ENCODE assay signal across 17 cellular contexts in the genomic region with DNA sequence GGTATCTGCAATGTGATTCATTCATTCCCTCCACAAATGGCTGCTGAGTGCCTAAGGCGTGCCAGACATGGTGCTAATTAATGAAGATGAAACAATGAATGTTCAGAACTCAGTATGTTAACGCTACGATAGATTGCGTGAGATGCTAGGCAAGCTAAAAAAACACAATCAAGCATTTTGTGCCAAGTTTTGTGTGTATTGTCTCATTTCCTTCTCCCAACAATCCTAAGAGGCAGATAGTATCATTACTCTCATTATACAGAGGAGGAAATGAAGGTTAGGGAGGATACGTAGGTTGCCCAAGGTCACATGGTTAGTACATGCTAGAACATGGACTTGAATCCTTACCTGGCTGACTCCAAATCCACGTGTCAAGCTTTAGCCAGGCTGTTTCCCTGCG.
DNase-seq lines count a peak whose midpoint lies in the region; ATAC-seq, FAIRE-seq and TF ChIP-seq lines count a peak whose summit lies in the region.
"Had no signal": no experiment of that assay in that cellular context is flagged by ENCODE, and none has a peak within 500 bp of the region (broad histone marks: within the 10 kb centered on the region; RNA-seq: fewer than 3 reads in every experiment).

No MANE protein-coding gene starts in this region.

- no peak overlapping the region for H3K4me2 ChIP-seq in SK-N-SH
- H3K4me2 ChIP-seq in HepG2 (ENCODE audit: low read depth, low read length), result no peak overlapping the region
- no peak overlapping the region for H3K4me2 ChIP-seq in keratinocyte (ENCODE audit: control insufficient read depth, extremely low read depth, insufficient read depth, low read depth, low read length)

- no peak overlapping the region for H3K4me3 ChIP-seq in SK-N-SH (ENCODE audit: low read depth in 2 of 2, low read length in 1 of 2)
- no peak overlapping the region for H3K4me3 ChIP-seq in HepG2 (replicated peaks in 1 of 3; ENCODE audit: insufficient read depth in 1 of 3, low read depth in 2 of 3, low read length in 3 of 3)
- no peak overlapping the region for H3K4me3 ChIP-seq in right lobe of liver
- no peak overlapping the region for H3K4me3 ChIP-seq in keratinocyte (ENCODE audit: control insufficient read depth in 2 of 3, extremely low read depth in 1 of 3, insufficient read depth in 2 of 3, low read depth in 1 of 3, low read length in 3 of 3)
- no peak overlapping the region for H3K4me3 ChIP-seq in small intestine (ENCODE audit: low read depth in 1 of 2, low read length in 2 of 2)

- DNase-seq in SK-N-SH (no peak), HepG2 (ENCODE audit: low spot score) (no peak), right lobe of liver (no peak), keratinocyte (ENCODE audit: low read depth, low spot score) (no peak), small intestine (no peak), epidermal melanocyte (ENCODE audit: insufficient read length, low spot score) (no peak), H4 (ENCODE audit: low spot score) (no peak)
- DNase-seq: Caco-2; CD8-positive, alpha-beta memory T cell; DND-41; GDM1; GOT3 had no signal

- intact Hi-C loops in HepG2 (cut with micrococcal nuclease; ENCODE audit: unreplicated experiment) (no loop called here), right lobe of liver (cut with DNase I) (no loop called here)

- POLR2A ChIA-PET in SK-N-SH (lab: Yijun Ruan, JAX) (no interaction called here), HepG2 (lab: Yijun Ruan, JAX) (no interaction called here)

- no peaks in the 10 kb centered on the region for H3K36me3 ChIP-seq in SK-N-SH (replicated peaks in 1 of 2; ENCODE audit: control insufficient read depth in 1 of 2, insufficient read depth in 2 of 2, low read length in 1 of 2)
- H3K36me3 ChIP-seq in HepG2 (replicated peaks in 1 of 2; ENCODE audit: control insufficient read depth in 1 of 2, insufficient read depth in 2 of 2, low read length in 2 of 2), result no peaks in the 10 kb centered on the region
- no peaks in the 10 kb centered on the region for H3K36me3 ChIP-seq in right lobe of liver
- no peaks in the 10 kb centered on the region for H3K36me3 ChIP-seq in keratinocyte (ENCODE audit: control insufficient read depth in 2 of 2, extremely low read depth in 1 of 2, insufficient read depth in 2 of 2, low read length in 2 of 2)
- no peaks in the 10 kb centered on the region for H3K36me3 ChIP-seq in small intestine (ENCODE audit: control insufficient read depth in 2 of 2, insufficient read depth in 2 of 2, low read length in 2 of 2)

- H2AFZ ChIP-seq in SK-N-SH (ENCODE audit: low read depth), result peak overlapping the region; percentile 22; the same call in 1 of the 2 replicates
- no peak overlapping the region for H2AFZ ChIP-seq in HepG2 (ENCODE audit: low read length)
- H2AFZ ChIP-seq in keratinocyte (ENCODE audit: control insufficient read depth, low read length), result peak overlapping the region; percentile 58

- H3K9ac ChIP-seq in SK-N-SH (no peak overlapping the region), HepG2 (ENCODE audit: insufficient read depth, low read depth, low read length) (no peak overlapping the region), keratinocyte (ENCODE audit: control insufficient read depth, extremely low read depth, insufficient read depth, low read length) (no peak overlapping the region)

- ATAC-seq in SK-N-SH treated with all-trans-retinoic acid at 6 μM for 48 hours (no peak), HepG2 (no peak), right lobe of liver (no peak)
- ATAC-seq: HCT116 had no signal

- H3K9me3 ChIP-seq in SK-N-SH (no peaks in the 10 kb centered on the region), HepG2 (ENCODE audit: low read length) (no peaks in the 10 kb centered on the region), right lobe of liver (no peaks in the 10 kb centered on the region), keratinocyte (ENCODE audit: control insufficient read depth, low read depth, low read length) (no peaks in the 10 kb centered on the region), small intestine (ENCODE audit: control insufficient read depth, low read depth) (no peaks in the 10 kb centered on the region)
- H3K9me3 ChIP-seq: Caco-2 had no signal

- BruUV-seq in HepG2 (replicated peaks; lab: Mats Ljungman, UMichigan), result no TSS peak

- TF ChIP-seq EP300 in SK-N-SH (IDR thresholded peaks at IDR 0.05; ENCODE audit: borderline replicate concordance in 1 of 2, low read depth in 1 of 2, low read length in 1 of 2) (no peak), HepG2 (IDR thresholded peaks at IDR 0.05; ENCODE audit: low read depth in 2 of 2, low read length in 2 of 2) (no peak), HepG2 (CRISPR knock-in tag; IDR thresholded peaks at IDR 0.05; ENCODE audit: borderline replicate concordance) (no peak)

- CTCF ChIA-PET in SK-N-SH (lab: Yijun Ruan, JAX), result no interaction called here
- CTCF ChIA-PET in HepG2 (lab: Yijun Ruan, JAX; ENCODE audit: low intra/inter-chr PET ratio, low total read pairs), result no interaction called here

- H3K4me1 ChIP-seq in SK-N-SH (ENCODE audit: control insufficient read depth in 1 of 2, insufficient read depth in 2 of 2, low read depth in 1 of 2, low read length in 1 of 2) (no peaks in the 10 kb centered on the region), HepG2 (ENCODE audit: insufficient read depth, low read length) (no peaks in the 10 kb centered on the region), right lobe of liver (no peaks in the 10 kb centered on the region), keratinocyte (ENCODE audit: control insufficient read depth, extremely low read depth, insufficient read depth, low read length) (peaks cover 7% of the 10 kb centered on the region), small intestine (ENCODE audit: control insufficient read depth in 2 of 2, insufficient read depth in 1 of 2, low read depth in 1 of 2, low read length in 1 of 2) (no peaks in the 10 kb centered on the region)
- H3K4me1 ChIP-seq: Caco-2 had no signal

- no peaks in the 10 kb centered on the region for H3F3A ChIP-seq in SK-N-SH (replicated peaks; ENCODE audit: insufficient read depth)

- H3K79me2 ChIP-seq in SK-N-SH (ENCODE audit: insufficient read depth) (no peaks in the 10 kb centered on the region), HepG2 (ENCODE audit: insufficient read depth, low read length) (no peaks in the 10 kb centered on the region), keratinocyte (ENCODE audit: control insufficient read depth, insufficient read depth, low read length) (no peaks in the 10 kb centered on the region)

- TF ChIP-seq POLR2A in HepG2 (IDR thresholded peaks at IDR 0.05; ENCODE audit: insufficient read depth in 1 of 2, low read depth in 2 of 2, low read length in 2 of 2) (no peak), right lobe of liver (IDR thresholded peaks at IDR 0.05) (no peak)

- FAIRE-seq in HepG2 (lab: Jason Lieb, UNC), result no peak
- peak; percentile 78 for FAIRE-seq in keratinocyte (lab: Jason Lieb, UNC)
- no peak for FAIRE-seq in small intestine (lab: Jason Lieb, UNC)
- FAIRE-seq: GM12892 had no signal

- in situ Hi-C loops in HepG2 (cut with HindIII; ENCODE audit: extremely low pct_ligation_motif_present, low pct_unique_long_range_greater_than_20kb), result no loop called here

- H3K27me3 ChIP-seq in SK-N-SH (ENCODE audit: insufficient read depth), result no peaks in the 10 kb centered on the region
- peaks cover 0 to 3% of the 10 kb centered on the region in 2 experiments; a peak in 1 of 5 replicates for H3K27me3 ChIP-seq in HepG2 (ENCODE audit: control insufficient read depth in 1 of 2, insufficient read depth in 2 of 2, low read length in 2 of 2)
- H3K27me3 ChIP-seq in right lobe of liver, result no peaks in the 10 kb centered on the region
- H3K27me3 ChIP-seq in keratinocyte (ENCODE audit: control insufficient read depth, extremely low read depth, insufficient read depth, low read length), result no peaks in the 10 kb centered on the region
- no peaks in the 10 kb centered on the region for H3K27me3 ChIP-seq in small intestine (ENCODE audit: control insufficient read depth in 2 of 2, insufficient read depth in 2 of 2, low read length in 2 of 2)

- TF ChIP-seq RAD21 in SK-N-SH (IDR thresholded peaks at IDR 0.05; ENCODE audit: low read length), result no peak
- TF ChIP-seq RAD21 in HepG2 (CRISPR knock-in tag; IDR thresholded peaks at IDR 0.05), result no peak

- dilution Hi-C loops in keratinocyte (cut with MboI; ENCODE audit: extremely low pct_ligation_motif_present, low sequenced_read_pairs), result no loop called here

- H4K20me1 ChIP-seq in SK-N-SH (ENCODE audit: insufficient read depth) (no peaks in the 10 kb centered on the region), HepG2 (ENCODE audit: insufficient read depth, low read length) (no peaks in the 10 kb centered on the region), keratinocyte (ENCODE audit: control insufficient read depth, extremely low read depth, insufficient read depth, low read length) (no peaks in the 10 kb centered on the region)

- H3K9me1 ChIP-seq in keratinocyte (ENCODE audit: control insufficient read depth, extremely low read depth, insufficient read depth, low read length), result no peaks in the 10 kb centered on the region

- TF ChIP-seq CTCF in SK-N-SH (IDR thresholded peaks at IDR 0.05) (no peak), HepG2 (CRISPR knock-in tag; IDR thresholded peaks at IDR 0.05) (no peak), right lobe of liver (IDR thresholded peaks at IDR 0.05) (no peak), keratinocyte (optimal IDR thresholded peaks at IDR 0.05 in 1 of 3, IDR thresholded peaks at IDR 0.05 in 1 of 3, conservative IDR thresholded peaks at IDR 0.05 in 1 of 3; ENCODE audit: extremely low read depth in 1 of 3, insufficient read depth in 2 of 3, low read length in 3 of 3) (no peak)

- no peaks in the 10 kb centered on the region for H3K9me2 ChIP-seq in SK-N-SH

- H3K27ac ChIP-seq in SK-N-SH (ENCODE audit: low read depth in 2 of 2, low read length in 1 of 2) (no peak overlapping the region), HepG2 (ENCODE audit: extremely low read length, insufficient read depth, low read length) (no peak overlapping the region), right lobe of liver (no peak overlapping the region), keratinocyte (ENCODE audit: control insufficient read depth, insufficient read depth, low read length) (no peak overlapping the region), small intestine (ENCODE audit: low read depth in 1 of 2, low read length in 1 of 2) (no peak overlapping the region)
- H3K27ac ChIP-seq: 22Rv1, HL-60 had no signal

- WGBS in SK-N-SH (ENCODE audit: low lambda C conversion rate), result 72% methylated on average over 7 of the region's 7 CpGs
- 50% methylated on average over 7 of the region's 7 CpGs for WGBS in HepG2 (ENCODE audit: low lambda C conversion rate)
- WGBS in right lobe of liver (ENCODE audit: insufficient coverage, low coverage, low lambda C conversion rate, missing lambda C conversion rate), result 80% methylated on average over 5 of the region's 7 CpGs
- 74 to 93% (median 81%) methylated on average over 7 of the region's 7 CpGs for WGBS in small intestine, 3 donors

TF ChIP-seq in SK-N-SH, 30 proteins besides CTCF, POLR2A, EP300 and RAD21 (continues in another document):
- TF ChIP-seq NFIC (IDR thresholded peaks at IDR 0.05; ENCODE audit: borderline replicate concordance) (no peak), TCF12 (IDR thresholded peaks at IDR 0.05) (no peak)
